Comparison of ENCODE assay signal across 1 cellular context in genomic region chrX:47218280-47218919, GRCh38.
TF ChIP-seq lines count a peak whose summit lies in the region.

Gene CDK16 (plus strand): TSS chrX:47218681. CDS start chrX:47223558, 4,877 bp downstream.

TF ChIP-seq in H1, 55 proteins besides CTCF, POLR2A, EP300 and RAD21 (continued from another document):
- TF ChIP-seq CHD7 (IDR thresholded peaks at IDR 0.05; ENCODE audit: insufficient replicate concordance, low read length) (no peak), SP4 (IDR thresholded peaks at IDR 0.05; ENCODE audit: low read length) (no peak), EZH2 (IDR thresholded peaks at IDR 0.05; ENCODE audit: low read depth, low read length, severe bottlenecking) (no peak), FOSL1 (IDR thresholded peaks at IDR 0.05; ENCODE audit: insufficient read depth, low read depth, low read length) (no peak), NRF1 (IDR thresholded peaks at IDR 0.05; ENCODE audit: low read depth, low read length) (peak; percentile 69), TAF1 (IDR thresholded peaks at IDR 0.05; ENCODE audit: low read depth, low read length) (peak; percentile 60), RNF2 (IDR thresholded peaks at IDR 0.05; ENCODE audit: borderline replicate concordance, low read depth, low read length, missing control alignments, poor library complexity, severe bottlenecking) (no peak), CTBP2 (IDR thresholded peaks at IDR 0.05; ENCODE audit: borderline replicate concordance, insufficient read depth, insufficient read length, low read length) (no peak), SP1 (IDR thresholded peaks at IDR 0.05; ENCODE audit: low read depth, low read length) (0 out of 2 replicates have a peak, but pooled peaks have one; percentile 38), CREB1 (IDR thresholded peaks at IDR 0.05) (no peak), MAX (IDR thresholded peaks at IDR 0.05) (0 out of 2 replicates have a peak, but pooled peaks have one; percentile 5), EGR1 (IDR thresholded peaks at IDR 0.05; ENCODE audit: borderline replicate concordance, low read depth, low read length) (0 out of 2 replicates have a peak, but pooled peaks have one; percentile 9), POU5F1 (IDR thresholded peaks at IDR 0.05; ENCODE audit: low read depth, low read length) (no peak), ASH2L (IDR thresholded peaks at IDR 0.05; ENCODE audit: low read length) (peak; percentile 16), MAFK (IDR thresholded peaks at IDR 0.05; ENCODE audit: low read depth, low read length) (no peak), SUZ12 (IDR thresholded peaks at IDR 0.05; ENCODE audit: low read length) (no peak), ATF3 (IDR thresholded peaks at IDR 0.05; ENCODE audit: insufficient read depth, low read depth, low read length) (no peak), TBP (IDR thresholded peaks at IDR 0.05; ENCODE audit: low read depth, low read length) (peak; percentile 18; the same call in 1 of the 2 replicates), GABPA (IDR thresholded peaks at IDR 0.05; ENCODE audit: borderline replicate concordance, insufficient read depth, low read length) (no peak), USF2 (IDR thresholded peaks at IDR 0.05; ENCODE audit: low read length) (no peak), GTF2F1 (IDR thresholded peaks at IDR 0.05; ENCODE audit: borderline replicate concordance, low read depth, low read length) (no peak), TCF12 (IDR thresholded peaks at IDR 0.05; ENCODE audit: low read depth, low read length) (no peak), SIRT6 (IDR thresholded peaks at IDR 0.05; ENCODE audit: low read length) (no peak), JUND (IDR thresholded peaks at IDR 0.05; ENCODE audit: low read length) (peak; percentile 90), RFX5 (IDR thresholded peaks at IDR 0.05; ENCODE audit: borderline replicate concordance, low read depth, low read length) (no peak), CHD1 (IDR thresholded peaks at IDR 0.05; ENCODE audit: low read depth, low read length) (peak; percentile 86), POLR2AphosphoS5 (IDR thresholded peaks at IDR 0.05; ENCODE audit: low read depth, low read length) (peak; percentile 42; the same call in 1 of the 2 replicates), RXRA (IDR thresholded peaks at IDR 0.05; ENCODE audit: insufficient read depth, low read depth, low read length) (no peak), SP2 (IDR thresholded peaks at IDR 0.05; ENCODE audit: low read length) (no peak)
